ENCODE assay signal across 20 cellular contexts in genomic region chr15:65634381-65634780, GRCh38. TPM values are rescaled to one million over a fixed set of nuclear protein-coding genes. Genes with fewer than 3 reads are reported as not detected.
DNase-seq lines count a peak whose midpoint lies in the region; ATAC-seq, FAIRE-seq and TF ChIP-seq lines count a peak whose summit lies in the region.
"Had no signal": no experiment of that assay in that cellular context is flagged by ENCODE, and none has a peak within 500 bp of the region (broad histone marks: within the 10 kb centered on the region; RNA-seq: fewer than 3 reads in every experiment).

No MANE protein-coding gene starts in this region.

- H3K27me3 ChIP-seq in mammary epithelial cell (ENCODE audit: insufficient read depth, low read length) (no peaks in the 10 kb centered on the region), foreskin keratinocyte (no peaks in the 10 kb centered on the region), pancreas (no peaks in the 10 kb centered on the region)

- no peaks in the 10 kb centered on the region for H3K79me2 ChIP-seq in mammary epithelial cell (ENCODE audit: insufficient read depth, low read length)

- WGBS in mammary epithelial cell (ENCODE audit: low coverage, missing lambda C conversion rate) = 92% methylated on average over 1 of the region's 1 CpG
- WGBS in pancreas, 2 donors = 84 to 94% methylated on average over 1 of the region's 1 CpG

- no peaks in the 10 kb centered on the region for H4K20me1 ChIP-seq in mammary epithelial cell (ENCODE audit: insufficient read depth, low read length)

- FAIRE-seq in pancreas (lab: Jason Lieb, UNC) = no peak
- FAIRE-seq: D721Med, GM12892, GM18507 had no signal

- intact Hi-C loops in mammary epithelial cell (cut with micrococcal nuclease) = no loop called here
- intact Hi-C loops in pancreas (cut with DNase I) = loop anchor here in 1 of 3 donors (10.0 kb wide), 1 partner anchor 560 kb away; no protein-coding TSS in a partner anchor
- intact Hi-C loops in left ventricle myocardium superior (cut with micrococcal nuclease) = no loop called here

- TF ChIP-seq CTCF in mammary epithelial cell (conservative IDR thresholded peaks at IDR 0.05 in 1 of 2, IDR thresholded peaks at IDR 0.05 in 1 of 2; ENCODE audit: extremely low read depth in 1 of 2, insufficient read depth in 1 of 2, low read depth in 1 of 2, low read length in 2 of 2) (no peak), foreskin keratinocyte (conservative IDR thresholded peaks at IDR 0.05) (no peak), pancreas (IDR thresholded peaks at IDR 0.05) (no peak)

- H3K4me3 ChIP-seq in mammary epithelial cell (replicated peaks in 1 of 3; ENCODE audit: insufficient read depth in 1 of 3, low read depth in 2 of 3, low read length in 3 of 3) = no peak overlapping the region
- H3K4me3 ChIP-seq in pancreas = no peak overlapping the region

- H3K4me1 ChIP-seq in mammary epithelial cell (ENCODE audit: insufficient read depth, low read length) = no peaks in the 10 kb centered on the region
- no peaks in the 10 kb centered on the region for H3K4me1 ChIP-seq in foreskin keratinocyte
- H3K4me1 ChIP-seq in pancreas = no peaks in the 10 kb centered on the region

- ATAC-seq in foreskin keratinocyte (peak; percentile 46), pancreas (no peak), GM21737 (IDR thresholded peaks at IDR 0.05; ENCODE audit: unreplicated experiment) (no peak), left ventricle myocardium superior (no peak)

- no peak overlapping the region for H2AFZ ChIP-seq in mammary epithelial cell (ENCODE audit: low read depth, low read length)

- no peak overlapping the region for H3K9ac ChIP-seq in mammary epithelial cell (ENCODE audit: insufficient read depth, low read length)

- CTCF ChIA-PET in mammary epithelial cell (lab: Charles Lee; ENCODE audit: low non-redundant PET) = no interaction called here

- no TSS peak for BruUV-seq in mammary epithelial cell (replicated peaks; lab: Mats Ljungman, UMichigan)

- dilution Hi-C loops in mammary epithelial cell (cut with HindIII; ENCODE audit: low sequenced_read_pairs) = no loop called here

- H3K36me3 ChIP-seq in mammary epithelial cell (ENCODE audit: insufficient read depth, low read length) = no peaks in the 10 kb centered on the region
- H3K36me3 ChIP-seq in pancreas = no peaks in the 10 kb centered on the region

- H3K4me2 ChIP-seq in mammary epithelial cell (ENCODE audit: insufficient read depth, low read depth, low read length) = no peak overlapping the region

- in situ Hi-C loops in mammary epithelial cell (cut with MboI; ENCODE audit: low sequenced_read_pairs in 2 of 2) = no loop called here

- H3K9me3 ChIP-seq in mammary epithelial cell (replicated peaks; ENCODE audit: insufficient read depth, low read length) (no peaks in the 10 kb centered on the region), pancreas (no peaks in the 10 kb centered on the region)

- H3K27ac ChIP-seq in mammary epithelial cell (ENCODE audit: insufficient read depth, low read depth, low read length) (no peak overlapping the region), foreskin keratinocyte (no peak overlapping the region), pancreas (no peak overlapping the region)
- H3K27ac ChIP-seq: C4-2B had no signal

- peak; percentile 27 for DNase-seq in HCEC 1CT
- peak; percentile 38 for DNase-seq in NCI-H460 (ENCODE audit: extremely low read depth, low read depth)
- peak; percentile 57 for DNase-seq in mammary epithelial cell
- peak in 1 of 2 donors; percentile 45 for DNase-seq in foreskin keratinocyte
- no peak for DNase-seq in pancreas
- no peak for DNase-seq in left ventricle myocardium superior
- DNase-seq: ACHN; AML-193; NCI-H1092 treated with DMSO at 0.1 percent for 48 hours; NCI-H146; NCI-H2029 treated with DMSO at 0.1 percent for 48 hours; NCI-H2171; NCI-H69; NK-92 treated with Interleukin-12 subunit alpha and Interleukin-12 subunit beta, amount 100 ng/mL, for 24 hours; RPMI8226 had no signal

RNA-seq across cellular contexts. Expression of gene SLC24A1, which starts 12.6 kb away (rescaled TPM):
- 3.9 and 4.4 TPM in 2 replicates for total RNA-seq in NCI-H460 (2014; rRNA removed; shearing (Covaris generic))
- polyA plus RNA-seq in NCI-H460 (2014; cell fraction: nucleus; rRNA removed) = 3.7 and 6.0 TPM in 2 replicates
- total RNA-seq in mammary epithelial cell (10 to 100 TPM; 10.2 to 15.7 TPM), foreskin keratinocyte (6.5 and 7.5 TPM in 2 replicates), pancreas (1 to 10 TPM; 1.9 to 5.8 (median 4.5) TPM), left ventricle myocardium superior (1.7 TPM)
- polyA plus RNA-seq in mammary epithelial cell (6.1 TPM), foreskin keratinocyte (2.5 and 2.6 TPM in 2 replicates), pancreas (1 to 10 TPM; 1.9 to 2.7 TPM)
- 7.6 TPM for polyA minus RNA-seq in mammary epithelial cell

RNA-seq across cellular contexts. Expression of gene INTS14, which starts 23.4 kb away (rescaled TPM):
- total RNA-seq in NCI-H460 (2014; rRNA removed; shearing (Covaris generic)) = 52.7 and 60.3 TPM in 2 replicates
- polyA plus RNA-seq in NCI-H460 (2014; cell fraction: nucleus; rRNA removed) = 56.8 and 90.2 TPM in 2 replicates
- total RNA-seq in mammary epithelial cell (10 to 100 TPM; 38.9 to 41.8 TPM), foreskin keratinocyte (35.8 and 40.5 TPM in 2 replicates), pancreas (10 to 100 TPM; 11.8 to 19.8 (median 13.5) TPM), left ventricle myocardium superior (10.3 TPM)
- polyA plus RNA-seq in mammary epithelial cell (39.5 TPM), foreskin keratinocyte (21.9 and 27.2 TPM in 2 replicates), pancreas (10 to 100 TPM; 11.0 to 25.0 TPM)
- polyA minus RNA-seq in mammary epithelial cell = 37.2 TPM

Comparison
In these comparisons a context has a peak if more than half of its experiments do, and no peak if none do; other contexts are left out.
1. DNase-seq: peak in HCEC 1CT (single experiment), NCI-H460 (single experiment) and mammary epithelial cell (single experiment); none in pancreas (0 of 6) and left ventricle myocardium superior (single experiment).